8 cellular contexts compared by ENCODE assay signal in the genomic region with DNA sequence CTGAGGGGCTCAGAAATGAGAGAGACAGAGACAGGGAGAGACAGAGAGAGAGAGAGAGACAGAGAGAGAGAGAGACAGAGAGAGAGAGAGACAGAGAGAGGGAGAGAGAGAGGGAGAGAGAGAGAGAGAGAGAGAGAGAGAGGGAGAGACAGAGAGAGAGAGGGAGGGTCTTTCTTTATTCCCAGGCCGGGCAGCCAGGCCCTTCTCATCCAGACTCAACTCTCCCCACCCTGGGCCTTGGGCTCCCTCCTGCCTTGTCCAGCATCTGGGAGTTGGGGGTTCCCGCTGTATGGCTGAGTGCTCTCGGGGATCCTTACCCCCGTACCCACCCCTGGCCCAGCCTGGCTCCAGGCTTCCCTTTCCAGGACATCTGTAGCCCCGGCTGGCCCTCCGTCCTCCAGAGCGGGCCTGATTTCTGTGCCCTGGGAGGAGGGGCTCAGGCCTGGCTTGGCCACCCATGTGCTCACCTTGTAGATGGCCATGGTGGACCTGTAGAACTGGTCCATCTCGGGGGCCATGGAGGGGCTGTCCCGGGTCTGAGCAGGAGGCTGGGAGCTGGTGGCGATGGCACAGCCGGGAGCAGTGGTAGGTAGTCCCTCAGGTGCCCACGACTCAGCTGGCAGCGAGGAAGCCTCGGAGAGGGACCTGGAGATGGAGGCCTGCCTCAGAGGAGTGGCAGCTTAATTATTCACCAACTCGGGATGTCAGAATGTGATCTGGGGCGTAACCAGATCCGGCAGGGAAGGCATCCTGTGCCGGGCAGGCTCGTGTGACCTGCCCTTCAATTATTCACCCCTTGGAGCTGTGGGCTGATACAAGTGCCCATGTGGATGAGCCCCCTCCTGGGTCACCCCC. TPM values are rescaled to one million over a fixed set of nuclear protein-coding genes. Genes with fewer than 3 reads are reported as not detected.
A peak's percentile ranks its signal among the peaks of the same experiment; 100 is the strongest.
DNase-seq lines count a peak whose midpoint lies in the region; ATAC-seq and TF ChIP-seq lines count a peak whose summit lies in the region.
"Had no signal": no experiment of that assay in that cellular context is flagged by ENCODE, and none has a peak within 500 bp of the region (broad histone marks: within the 10 kb centered on the region; RNA-seq: fewer than 3 reads in every experiment).

A gene with protein sequence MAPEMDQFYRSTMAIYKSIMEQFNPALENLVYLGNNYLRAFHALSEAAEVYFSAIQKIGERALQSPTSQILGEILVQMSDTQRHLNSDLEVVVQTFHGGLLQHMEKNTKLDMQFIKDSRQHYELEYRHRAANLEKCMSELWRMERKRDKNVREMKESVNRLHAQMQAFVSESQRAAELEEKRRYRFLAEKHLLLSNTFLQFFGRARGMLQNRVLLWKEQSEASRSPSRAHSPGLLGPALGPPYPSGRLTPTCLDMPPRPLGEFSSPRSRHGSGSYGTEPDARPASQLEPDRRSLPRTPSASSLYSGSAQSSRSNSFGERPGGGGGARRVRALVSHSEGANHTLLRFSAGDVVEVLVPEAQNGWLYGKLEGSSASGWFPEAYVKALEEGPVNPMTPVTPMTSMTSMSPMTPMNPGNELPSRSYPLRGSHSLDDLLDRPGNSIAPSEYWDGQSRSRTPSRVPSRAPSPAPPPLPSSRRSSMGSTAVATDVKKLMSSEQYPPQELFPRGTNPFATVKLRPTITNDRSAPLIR (minus strand): TSS at position 677 of the 855 bp plus-strand sequence. CDS start 159 bp downstream, at position 518.

- H3K9me2 ChIP-seq in PC-9 (ENCODE audit: insufficient read depth): no peaks in the 10 kb centered on the region

- ATAC-seq in foreskin keratinocyte (peak; percentile 18), HG03135 (IDR thresholded peaks at IDR 0.05; ENCODE audit: unreplicated experiment) (no peak), GM21619 (IDR thresholded peaks at IDR 0.05; ENCODE audit: unreplicated experiment) (no peak)

- DNase-seq in Daoy (ENCODE audit: low read depth): no peak
- DNase-seq in PC-9: peak; percentile 67 to 75
- DNase-seq in foreskin keratinocyte: peak in 1 of 2 donors; percentile 33
- DNase-seq in NCI-H146 (lab: John Stamatoyannopoulos, UW): no peak

- H3K4me3 ChIP-seq in PC-9 (no peak within 1 kb of the TSS), rectal smooth muscle tissue (ENCODE audit: low read length) (peak within 1 kb of the TSS; percentile 50)

- H3K9me3 ChIP-seq in PC-9 (ENCODE audit: insufficient read depth, low read depth): no peaks in the 10 kb centered on the region

- TF ChIP-seq CTCF in PC-9 (conservative IDR thresholded peaks at IDR 0.05): no peak
- TF ChIP-seq CTCF in foreskin keratinocyte (conservative IDR thresholded peaks at IDR 0.05): no peak

- H3K27me3 ChIP-seq in PC-9 (ENCODE audit: insufficient read depth, low read depth) (no peaks in the 10 kb centered on the region), foreskin keratinocyte (no peaks in the 10 kb centered on the region), rectal smooth muscle tissue (ENCODE audit: control insufficient read depth, insufficient read depth, low read length) (no peaks in the 10 kb centered on the region)

- H3F3A ChIP-seq in PC-9 (ENCODE audit: insufficient read depth, low read depth): peaks cover 13% of the 10 kb centered on the region

- peaks cover 14% of the 10 kb centered on the region for H3K4me1 ChIP-seq in PC-9 (replicated peaks; ENCODE audit: insufficient read depth)
- H3K4me1 ChIP-seq in foreskin keratinocyte: no peaks in the 10 kb centered on the region
- no peaks in the 10 kb centered on the region for H3K4me1 ChIP-seq in rectal smooth muscle tissue (ENCODE audit: control insufficient read depth, insufficient read depth, low read length)

- H3K27ac ChIP-seq in PC-9 (peak within 1 kb of the TSS; percentile 7; the same call in 1 of the 2 replicates), foreskin keratinocyte (no peak within 1 kb of the TSS), rectal smooth muscle tissue (ENCODE audit: low read depth, low read length) (no peak within 1 kb of the TSS)

- H3K79me2 ChIP-seq in PC-9 (ENCODE audit: low read depth): no peaks in the 10 kb centered on the region

- H4K20me1 ChIP-seq in PC-9 (ENCODE audit: insufficient read depth): no peaks in the 10 kb centered on the region

- no peaks in the 10 kb centered on the region for H3K36me3 ChIP-seq in PC-9 (ENCODE audit: low read depth)
- no peaks in the 10 kb centered on the region for H3K36me3 ChIP-seq in rectal smooth muscle tissue (ENCODE audit: control insufficient read depth, insufficient read depth, low read length)

- intact Hi-C loops in PC-9 (cut with micrococcal nuclease; ENCODE audit: unreplicated experiment): loop anchor here (2.0 to 5.0 kb wide), 4 partner anchors 33 to 187 kb away; partner anchors contain the start of gene PLA2G6

- POLR2A ChIA-PET in PC-9 (lab: Charles Lee; ENCODE audit: unreplicated experiment): interaction anchor here (0.5 to 0.8 kb wide), 3 partner anchors 23 to 157 kb away, joined by 3 to 10 read pairs (median 3); partner anchors contain the start of gene POLR2F

- CTCF ChIA-PET in PC-9 (lab: Charles Lee): interaction anchor here (0.7 kb wide), 1 partner anchor 23 kb away, joined by 4 read pairs; no protein-coding TSS in a partner anchor

- H2AFZ ChIP-seq in PC-9: no peak within 1 kb of the TSS

- H3K9ac ChIP-seq in rectal smooth muscle tissue (ENCODE audit: low read length): peak within 1 kb of the TSS; percentile 16

- H3K4me2 ChIP-seq in PC-9: peak within 1 kb of the TSS; percentile 47

- no TSS peak for BruUV-seq in PC-9 (replicated peaks; lab: Mats Ljungman, UMichigan)

RNA-seq across cellular contexts. Expression of the gene that starts here (rescaled TPM):
- 16.2 and 16.8 TPM in 2 replicates for total RNA-seq in Daoy (2014; rRNA removed; shearing (Covaris generic))
- total RNA-seq in PC-9 (2021): 7.1 and 9.7 TPM in 2 replicates
- total RNA-seq in foreskin keratinocyte: 3.1 and 4.0 TPM in 2 replicates
- 4.2 and 5.0 TPM in 2 replicates for polyA plus RNA-seq in foreskin keratinocyte
- total RNA-seq: H4 had no signal

Comparison
In these comparisons a context has a peak if more than half of its experiments do, and no peak if none do; other contexts are left out.
1. DNase-seq: peak in PC-9 (2 of 2); none in Daoy (single experiment) and NCI-H146 (single experiment).